Comparison of ENCODE assay signal across 1 cellular context in genomic region chr11:124608146-124608545, GRCh38.
TF ChIP-seq lines count a peak whose summit lies in the region.

No MANE protein-coding gene starts in this region.

TF ChIP-seq in K562, 482 proteins besides CTCF, POLR2A, EP300 and RAD21 (continued from another document and continues in another):
- TF ChIP-seq ZNF277 (CRISPR knock-in tag; IDR thresholded peaks at IDR 0.05; ENCODE audit: borderline replicate concordance) (no peak), NFRKB (IDR thresholded peaks at IDR 0.05; ENCODE audit: low read depth) (no peak), CEBPB (tag; IDR thresholded peaks at IDR 0.05) (no peak), ARID2 (IDR thresholded peaks at IDR 0.05) (no peak), HNRNPH1 (optimal IDR thresholded peaks at IDR 0.05; ENCODE audit: low read depth, low read length) (no peak), DACH1 (IDR thresholded peaks at IDR 0.05; ENCODE audit: partially characterized antibody) (peak; percentile 65), TCF15 (CRISPR knock-in tag; IDR thresholded peaks at IDR 0.05) (no peak), ZNF766 (CRISPR knock-in tag; conservative IDR thresholded peaks at IDR 0.05) (peak; percentile 13; the same call in 1 of the 2 replicates), MYC (IDR thresholded peaks at IDR 0.05; ENCODE audit: low read depth, low read length) (no peak), MYC (CRISPR knock-in tag; IDR thresholded peaks at IDR 0.05; ENCODE audit: borderline replicate concordance, low read depth) (no peak), ZNF584 (CRISPR knock-in tag; IDR thresholded peaks at IDR 0.05; ENCODE audit: low read depth) (no peak), HOXB6 (CRISPR knock-in tag; IDR thresholded peaks at IDR 0.05; ENCODE audit: borderline replicate concordance) (no peak), CEBPG (CRISPR knock-in tag; IDR thresholded peaks at IDR 0.05) (no peak), CEBPG (tag; conservative IDR thresholded peaks at IDR 0.05 in 1 of 2, IDR thresholded peaks at IDR 0.05 in 1 of 2) (peak in 1 of 2 experiments; percentile 46; a peak in 1 of 4 replicates), XRCC3 (IDR thresholded peaks at IDR 0.05) (no peak), HNRNPL (IDR thresholded peaks at IDR 0.05; ENCODE audit: low read depth, low read length) (no peak), NFE2 (IDR thresholded peaks at IDR 0.05; ENCODE audit: low read depth) (peak; percentile 90), ZC3H8 (IDR thresholded peaks at IDR 0.05) (no peak), MLX (CRISPR knock-in tag; conservative IDR thresholded peaks at IDR 0.05) (no peak), TSHZ1 (CRISPR knock-in tag; IDR thresholded peaks at IDR 0.05) (no peak), KHSRP (IDR thresholded peaks at IDR 0.05) (no peak), MNT (conservative IDR thresholded peaks at IDR 0.05) (no peak), EZH2 (IDR thresholded peaks at IDR 0.05; ENCODE audit: borderline replicate concordance, low read depth, low read length) (no peak), KDM5B (IDR thresholded peaks at IDR 0.05; ENCODE audit: insufficient replicate concordance, low read depth, low read length) (no peak), COPS2 (conservative IDR thresholded peaks at IDR 0.05) (no peak), CHCHD3 (CRISPR knock-in tag; IDR thresholded peaks at IDR 0.05) (no peak), ERF (CRISPR knock-in tag; IDR thresholded peaks at IDR 0.05) (no peak), GATAD2A (IDR thresholded peaks at IDR 0.05) (no peak), GATAD2B (IDR thresholded peaks at IDR 0.05; ENCODE audit: borderline replicate concordance) (no peak), FOSL1 (tag; conservative IDR thresholded peaks at IDR 0.05) (peak; percentile 92), ZNF239 (CRISPR knock-in tag; IDR thresholded peaks at IDR 0.05) (no peak), EP400 (IDR thresholded peaks at IDR 0.05) (peak; percentile 28; the same call in 1 of the 2 replicates), HOMEZ (CRISPR knock-in tag; IDR thresholded peaks at IDR 0.05) (no peak), MECOM (CRISPR knock-in tag; IDR thresholded peaks at IDR 0.05) (no peak), FOXA3 (CRISPR knock-in tag; conservative IDR thresholded peaks at IDR 0.05 in 1 of 2, IDR thresholded peaks at IDR 0.05 in 1 of 2) (no peak), MCM5 (IDR thresholded peaks at IDR 0.05; ENCODE audit: low read depth) (no peak), CEBPZ (IDR thresholded peaks at IDR 0.05; ENCODE audit: borderline replicate concordance, low read depth, low read length) (no peak), SIN3A (IDR thresholded peaks at IDR 0.05; ENCODE audit: borderline replicate concordance in 2 of 2, control insufficient read depth in 1 of 2, low read depth in 2 of 2, low read length in 2 of 2) (no peak), BRF1 (IDR thresholded peaks at IDR 0.05; ENCODE audit: borderline replicate concordance, extremely low read depth, insufficient read length) (no peak), SOX6 (IDR thresholded peaks at IDR 0.05) (peak; percentile 71)
- TF ChIP-seq, protein P1, sequence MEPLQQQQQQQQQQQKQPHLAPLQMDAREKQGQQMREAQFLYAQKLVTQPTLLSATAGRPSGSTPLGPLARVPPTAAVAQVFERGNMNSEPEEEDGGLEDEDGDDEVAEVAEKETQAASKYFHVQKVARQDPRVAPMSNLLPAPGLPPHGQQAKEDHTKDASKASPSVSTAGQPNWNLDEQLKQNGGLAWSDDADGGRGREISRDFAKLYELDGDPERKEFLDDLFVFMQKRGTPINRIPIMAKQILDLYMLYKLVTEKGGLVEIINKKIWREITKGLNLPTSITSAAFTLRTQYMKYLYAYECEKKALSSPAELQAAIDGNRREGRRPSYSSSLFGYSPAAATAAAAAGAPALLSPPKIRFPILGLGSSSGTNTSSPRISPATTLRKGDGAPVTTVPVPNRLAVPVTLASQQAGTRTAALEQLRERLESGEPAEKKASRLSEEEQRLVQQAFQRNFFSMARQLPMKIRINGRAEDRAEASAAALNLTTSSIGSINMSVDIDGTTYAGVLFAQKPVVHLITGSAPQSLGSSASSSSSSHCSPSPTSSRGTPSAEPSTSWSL (CRISPR knock-in tag; IDR thresholded peaks at IDR 0.05; ENCODE audit: borderline replicate concordance) = no peak
- TF ChIP-seq, protein P2, sequence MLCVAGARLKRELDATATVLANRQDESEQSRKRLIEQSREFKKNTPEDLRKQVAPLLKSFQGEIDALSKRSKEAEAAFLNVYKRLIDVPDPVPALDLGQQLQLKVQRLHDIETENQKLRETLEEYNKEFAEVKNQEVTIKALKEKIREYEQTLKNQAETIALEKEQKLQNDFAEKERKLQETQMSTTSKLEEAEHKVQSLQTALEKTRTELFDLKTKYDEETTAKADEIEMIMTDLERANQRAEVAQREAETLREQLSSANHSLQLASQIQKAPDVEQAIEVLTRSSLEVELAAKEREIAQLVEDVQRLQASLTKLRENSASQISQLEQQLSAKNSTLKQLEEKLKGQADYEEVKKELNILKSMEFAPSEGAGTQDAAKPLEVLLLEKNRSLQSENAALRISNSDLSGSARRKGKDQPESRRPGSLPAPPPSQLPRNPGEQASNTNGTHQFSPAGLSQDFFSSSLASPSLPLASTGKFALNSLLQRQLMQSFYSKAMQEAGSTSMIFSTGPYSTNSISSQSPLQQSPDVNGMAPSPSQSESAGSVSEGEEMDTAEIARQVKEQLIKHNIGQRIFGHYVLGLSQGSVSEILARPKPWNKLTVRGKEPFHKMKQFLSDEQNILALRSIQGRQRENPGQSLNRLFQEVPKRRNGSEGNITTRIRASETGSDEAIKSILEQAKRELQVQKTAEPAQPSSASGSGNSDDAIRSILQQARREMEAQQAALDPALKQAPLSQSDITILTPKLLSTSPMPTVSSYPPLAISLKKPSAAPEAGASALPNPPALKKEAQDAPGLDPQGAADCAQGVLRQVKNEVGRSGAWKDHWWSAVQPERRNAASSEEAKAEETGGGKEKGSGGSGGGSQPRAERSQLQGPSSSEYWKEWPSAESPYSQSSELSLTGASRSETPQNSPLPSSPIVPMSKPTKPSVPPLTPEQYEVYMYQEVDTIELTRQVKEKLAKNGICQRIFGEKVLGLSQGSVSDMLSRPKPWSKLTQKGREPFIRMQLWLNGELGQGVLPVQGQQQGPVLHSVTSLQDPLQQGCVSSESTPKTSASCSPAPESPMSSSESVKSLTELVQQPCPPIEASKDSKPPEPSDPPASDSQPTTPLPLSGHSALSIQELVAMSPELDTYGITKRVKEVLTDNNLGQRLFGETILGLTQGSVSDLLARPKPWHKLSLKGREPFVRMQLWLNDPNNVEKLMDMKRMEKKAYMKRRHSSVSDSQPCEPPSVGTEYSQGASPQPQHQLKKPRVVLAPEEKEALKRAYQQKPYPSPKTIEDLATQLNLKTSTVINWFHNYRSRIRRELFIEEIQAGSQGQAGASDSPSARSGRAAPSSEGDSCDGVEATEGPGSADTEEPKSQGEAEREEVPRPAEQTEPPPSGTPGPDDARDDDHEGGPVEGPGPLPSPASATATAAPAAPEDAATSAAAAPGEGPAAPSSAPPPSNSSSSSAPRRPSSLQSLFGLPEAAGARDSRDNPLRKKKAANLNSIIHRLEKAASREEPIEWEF (CRISPR knock-in tag; IDR thresholded peaks at IDR 0.05) = no peak
- TF ChIP-seq, protein P3, sequence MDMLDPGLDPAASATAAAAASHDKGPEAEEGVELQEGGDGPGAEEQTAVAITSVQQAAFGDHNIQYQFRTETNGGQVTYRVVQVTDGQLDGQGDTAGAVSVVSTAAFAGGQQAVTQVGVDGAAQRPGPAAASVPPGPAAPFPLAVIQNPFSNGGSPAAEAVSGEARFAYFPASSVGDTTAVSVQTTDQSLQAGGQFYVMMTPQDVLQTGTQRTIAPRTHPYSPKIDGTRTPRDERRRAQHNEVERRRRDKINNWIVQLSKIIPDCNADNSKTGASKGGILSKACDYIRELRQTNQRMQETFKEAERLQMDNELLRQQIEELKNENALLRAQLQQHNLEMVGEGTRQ (CRISPR knock-in tag; IDR thresholded peaks at IDR 0.05) = no peak
